ENCODE assay signal across 8 cellular contexts in genomic region chr1:155077758-155078495, GRCh38. TPM values are rescaled to one million over a fixed set of nuclear protein-coding genes. Genes with fewer than 3 reads are reported as not detected.
DNase-seq lines count a peak whose midpoint lies in the region; ATAC-seq and TF ChIP-seq lines count a peak whose summit lies in the region.

No MANE protein-coding gene starts in this region.

- H3K9me3 ChIP-seq in A673 (ENCODE audit: low read depth, low read length, poor library complexity, severe bottlenecking) (no peaks in the 10 kb centered on the region), ascending aorta (no peaks in the 10 kb centered on the region), body of pancreas (no peaks in the 10 kb centered on the region)

- H3K79me2 ChIP-seq in GM23338 (replicated peaks; ENCODE audit: insufficient read depth), result no peaks in the 10 kb centered on the region

- ATAC-seq in GM23338 (no peak), HG02840 (IDR thresholded peaks at IDR 0.05; ENCODE audit: low FRiP score, unreplicated experiment) (no peak), body of pancreas (no peak)

- H3K9me3 Mint-ChIP-seq in GM23338 (no peaks in the 10 kb centered on the region), mesothelial cell of epicardium (no peaks in the 10 kb centered on the region)
- no peaks in the 10 kb centered on the region for H3K9me3 Mint-ChIP-seq in activated T-helper 2 cell treated with anti-CD3 and anti-CD28 coated beads, Interferon-gamma antibody, Interleukin-2, Interleukin-4, amounts not matched to agents 10 μg/mL and 5 μg/mL and 100 μg/mL, durations not matched to agents 14 hours and 24 hours and 36 hours

- peak overlapping the region; percentile 92 for H2AFZ ChIP-seq in GM23338

- POLR2A ChIA-PET in A673 (lab: Charles Lee; ENCODE audit: low non-redundant PET), result no interaction called here

- H3K9me2 ChIP-seq in GM23338 (ENCODE audit: insufficient read depth), result no peaks in the 10 kb centered on the region

- BruUV-seq in A673 (replicated peaks; lab: Mats Ljungman, UMichigan), result no TSS peak

- H3K4me2 ChIP-seq in GM23338, result peak overlapping the region; percentile 92

- TF ChIP-seq CTCF in A673 (conservative IDR thresholded peaks at IDR 0.05; ENCODE audit: low read depth, low read length) (no peak), GM23338 (conservative IDR thresholded peaks at IDR 0.05; ENCODE audit: low read depth in 2 of 2) (no peak), mesothelial cell of epicardium (IDR thresholded peaks at IDR 0.05; ENCODE audit: unreplicated experiment) (no peak), ascending aorta (IDR thresholded peaks at IDR 0.05) (no peak), body of pancreas (IDR thresholded peaks at IDR 0.05) (no peak)

- H3K4me3 Mint-ChIP-seq in GM23338 (peak overlapping the region; percentile 80), mesothelial cell of epicardium (peak overlapping the region; percentile 81)
- peak overlapping the region; percentile 15 for H3K4me3 Mint-ChIP-seq in activated T-helper 2 cell treated with anti-CD3 and anti-CD28 coated beads, Interferon-gamma antibody, Interleukin-2, Interleukin-4, amounts not matched to agents 10 μg/mL and 5 μg/mL and 100 μg/mL, durations not matched to agents 14 hours and 24 hours and 36 hours (ENCODE audit: low read depth)

- H3K36me3 ChIP-seq in A673 (ENCODE audit: insufficient read depth, low read length, poor library complexity, severe bottlenecking) (no peaks in the 10 kb centered on the region), GM23338 (ENCODE audit: insufficient read depth) (no peaks in the 10 kb centered on the region), ascending aorta (no peaks in the 10 kb centered on the region), body of pancreas (replicated peaks in 1 of 2; ENCODE audit: insufficient read depth in 1 of 2, low read depth in 2 of 2) (no peaks in the 10 kb centered on the region)

- peaks cover 41% of the 10 kb centered on the region for H3K4me1 ChIP-seq in A673 (ENCODE audit: insufficient read depth, low read length, poor library complexity, severe bottlenecking)
- peaks cover 22% of the 10 kb centered on the region for H3K4me1 ChIP-seq in GM23338 (ENCODE audit: insufficient read depth)
- H3K4me1 ChIP-seq in ascending aorta, result peaks cover 32 to 41% of the 10 kb centered on the region in 2 donors
- peaks cover 45% of the 10 kb centered on the region for H3K4me1 ChIP-seq in body of pancreas

- peaks cover 12% of the 10 kb centered on the region; the same call in 1 of the 2 replicates for H3F3A ChIP-seq in GM23338 (replicated peaks; ENCODE audit: low read depth)

- DNase-seq in A673 (ENCODE audit: low spot score) (no peak), GM23338 (ENCODE audit: low spot score) (no peak), mesothelial cell of epicardium (ENCODE audit: low spot score in 2 of 2, unreplicated experiment in 2 of 2) (no peak), ascending aorta (ENCODE audit: low spot score in 2 of 2) (no peak), body of pancreas (no peak), NCI-H187 treated with DMSO at 0.1 percent for 48 hours (lab: John Stamatoyannopoulos, UW) (no peak)
- no peak for DNase-seq in activated T-helper 2 cell treated with anti-CD3 and anti-CD28 coated beads, Interferon-gamma antibody, Interleukin-2, Interleukin-4, amounts not matched to agents 10 μg/mL and 5 μg/mL and 100 μg/mL, durations not matched to agents 14 hours and 24 hours and 36 hours (ENCODE audit: low spot score)

- H3K27me3 ChIP-seq in A673 (replicated peaks; ENCODE audit: insufficient read depth, low read depth, low read length, poor library complexity) (peaks cover 23% of the 10 kb centered on the region), GM23338 (ENCODE audit: insufficient read depth) (peaks cover 79% of the 10 kb centered on the region), ascending aorta (peaks cover 29% of the 10 kb centered on the region), body of pancreas (peaks cover 4 to 36% of the 10 kb centered on the region in 2 donors)

- peaks cover 64% of the 10 kb centered on the region for H3K27me3 Mint-ChIP-seq in GM23338 (ENCODE audit: insufficient read depth, low read depth, poor library complexity)
- H3K27me3 Mint-ChIP-seq in activated T-helper 2 cell treated with anti-CD3 and anti-CD28 coated beads, Interferon-gamma antibody, Interleukin-2, Interleukin-4, amounts not matched to agents 10 μg/mL and 5 μg/mL and 100 μg/mL, durations not matched to agents 14 hours and 24 hours and 36 hours (ENCODE audit: low read depth), result peaks cover 28% of the 10 kb centered on the region
- peaks cover 39% of the 10 kb centered on the region for H3K27me3 Mint-ChIP-seq in mesothelial cell of epicardium (ENCODE audit: low read depth)

- H3K27ac ChIP-seq in A673 (ENCODE audit: low read depth, low read length, poor library complexity, severe bottlenecking) (peak overlapping the region; percentile 19), GM23338 (ENCODE audit: low read depth) (no peak overlapping the region), ascending aorta (no peak overlapping the region), body of pancreas (no peak overlapping the region)

- H3K27ac Mint-ChIP-seq in GM23338, result no peak overlapping the region
- H3K27ac Mint-ChIP-seq in activated T-helper 2 cell treated with anti-CD3 and anti-CD28 coated beads, Interferon-gamma antibody, Interleukin-2, Interleukin-4, amounts not matched to agents 10 μg/mL and 5 μg/mL and 100 μg/mL, durations not matched to agents 14 hours and 24 hours and 36 hours, result no peak overlapping the region
- no peak overlapping the region for H3K27ac Mint-ChIP-seq in mesothelial cell of epicardium

- H4K20me1 ChIP-seq in GM23338 (replicated peaks; ENCODE audit: insufficient read depth), result 0 out of 2 replicates have a peak, but pooled peaks cover 6% of the 10 kb centered on the region

- WGBS in body of pancreas, 2 donors, result 67 to 78% methylated on average over 4 to 5 of the region's 5 CpGs

- intact Hi-C loops in A673 (cut with micrococcal nuclease; ENCODE audit: unreplicated experiment), result no loop called here
- intact Hi-C loops in activated T-helper 2 cell treated with anti-CD3 and anti-CD28 coated beads, Interferon-gamma antibody, Interleukin-2, Interleukin-4, amounts not matched to agents 10 μg/mL and 5 μg/mL and 100 μg/mL, durations not matched to agents 14 hours and 24 hours and 36 hours (cut with micrococcal nuclease), result no loop called here
- intact Hi-C loops in ascending aorta (cut with DNase I), result no loop called here
- intact Hi-C loops in body of pancreas (cut with DNase I), result no loop called here

- H3K4me3 ChIP-seq in A673 (ENCODE audit: low read depth, low read length, poor library complexity, severe bottlenecking) (peak overlapping the region; percentile 63), GM23338 (peak overlapping the region; percentile 83), ascending aorta (no peak overlapping the region), body of pancreas (no peak overlapping the region)

- TF ChIP-seq POLR2A in body of pancreas (IDR thresholded peaks at IDR 0.05), result no peak

- H3K36me3 Mint-ChIP-seq in GM23338 (ENCODE audit: low read depth) (no peaks in the 10 kb centered on the region; the same call in 2 of the 3 replicates), mesothelial cell of epicardium (no peaks in the 10 kb centered on the region)
- H3K36me3 Mint-ChIP-seq in activated T-helper 2 cell treated with anti-CD3 and anti-CD28 coated beads, Interferon-gamma antibody, Interleukin-2, Interleukin-4, amounts not matched to agents 10 μg/mL and 5 μg/mL and 100 μg/mL, durations not matched to agents 14 hours and 24 hours and 36 hours (ENCODE audit: low read depth), result no peaks in the 10 kb centered on the region

- CTCF ChIA-PET in A673 (lab: Charles Lee), result no interaction called here

- H3K4me1 Mint-ChIP-seq in GM23338 (peaks cover 29% of the 10 kb centered on the region), mesothelial cell of epicardium (peaks cover 30% of the 10 kb centered on the region)
- H3K4me1 Mint-ChIP-seq in activated T-helper 2 cell treated with anti-CD3 and anti-CD28 coated beads, Interferon-gamma antibody, Interleukin-2, Interleukin-4, amounts not matched to agents 10 μg/mL and 5 μg/mL and 100 μg/mL, durations not matched to agents 14 hours and 24 hours and 36 hours (ENCODE audit: low read depth), result peaks cover 51% of the 10 kb centered on the region

RNA-seq across cellular contexts. Expression of gene EFNA3, which starts 0.7 kb away (rescaled TPM):
- 5.8 and 8.9 TPM in 2 replicates for total RNA-seq in A673 (2021)
- 13.6 and 14.5 TPM in 2 replicates for total RNA-seq in GM23338 (2014; rRNA removed; shearing (Covaris generic))
- 10.3 and 13.5 TPM in 2 replicates for polyA plus RNA-seq in GM23338 (2016; fragmentation: Nextera tagmentation; extraction: Ambion mirVana)
- 6.0 and 7.1 TPM in 2 replicates for total RNA-seq in activated T-helper 2 cell treated with anti-CD3 and anti-CD28 coated beads, Interferon-gamma antibody, Interleukin-2, Interleukin-4, amounts not matched to agents 10 μg/mL and 5 μg/mL and 100 μg/mL, durations not matched to agents 14 hours and 24 hours and 36 hours
- total RNA-seq in mesothelial cell of epicardium, result 14.6 to 17.8 TPM (median 15.4 TPM) in 3 replicates
- total RNA-seq in ascending aorta, result 1.5 TPM
- total RNA-seq in body of pancreas, result 1 to 10 TPM in 1 of 2 donors, not detected in 1; 1.8 TPM

RNA-seq across cellular contexts. Expression of gene EFNA4, which starts 14.4 kb away (rescaled TPM):
- total RNA-seq in A673 (2021) (17.0 and 18.8 TPM in 2 replicates), mesothelial cell of epicardium (30.8 to 31.2 TPM (median 30.9 TPM) in 3 replicates), ascending aorta (11.2 TPM), body of pancreas (1 to 10 TPM; 4.7 to 5.6 TPM)
- total RNA-seq in GM23338 (2014; rRNA removed; shearing (Covaris generic)), result 22.9 and 25.0 TPM in 2 replicates
- 11.1 and 16.4 TPM in 2 replicates for polyA plus RNA-seq in GM23338 (2016; fragmentation: Nextera tagmentation; extraction: Ambion mirVana)
- total RNA-seq in activated T-helper 2 cell treated with anti-CD3 and anti-CD28 coated beads, Interferon-gamma antibody, Interleukin-2, Interleukin-4, amounts not matched to agents 10 μg/mL and 5 μg/mL and 100 μg/mL, durations not matched to agents 14 hours and 24 hours and 36 hours, result 9.2 and 10.5 TPM in 2 replicates

RNA-seq across cellular contexts. Expression of gene ADAM15, which starts 26.8 kb away (rescaled TPM):
- total RNA-seq in A673 (2021) (36.3 and 48.5 TPM in 2 replicates), mesothelial cell of epicardium (32.7 to 36.1 TPM (median 36.1 TPM) in 3 replicates), ascending aorta (610 TPM), body of pancreas (10 to 100 TPM; 37.2 to 48.5 TPM)
- 25.9 and 31.1 TPM in 2 replicates for total RNA-seq in GM23338 (2014; rRNA removed; shearing (Covaris generic))
- polyA plus RNA-seq in GM23338 (2016; fragmentation: Nextera tagmentation; extraction: Ambion mirVana), result 24.2 and 25.9 TPM in 2 replicates
- 72.0 and 74.8 TPM in 2 replicates for total RNA-seq in activated T-helper 2 cell treated with anti-CD3 and anti-CD28 coated beads, Interferon-gamma antibody, Interleukin-2, Interleukin-4, amounts not matched to agents 10 μg/mL and 5 μg/mL and 100 μg/mL, durations not matched to agents 14 hours and 24 hours and 36 hours

RNA-seq across cellular contexts. Expression of gene DCST1, which starts 44.3 kb away (rescaled TPM):
- total RNA-seq in A673 (2021) (not detected in 2 replicates), mesothelial cell of epicardium (0.58 TPM in 1 of 3 replicates, not detected in the others), ascending aorta (not detected), body of pancreas (not detected)
- not detected in 2 replicates for total RNA-seq in GM23338 (2014; rRNA removed; shearing (Covaris generic))
- polyA plus RNA-seq in GM23338 (2016; fragmentation: Nextera tagmentation; extraction: Ambion mirVana), result not detected in 2 replicates
- total RNA-seq in activated T-helper 2 cell treated with anti-CD3 and anti-CD28 coated beads, Interferon-gamma antibody, Interleukin-2, Interleukin-4, amounts not matched to agents 10 μg/mL and 5 μg/mL and 100 μg/mL, durations not matched to agents 14 hours and 24 hours and 36 hours, result 0.11 TPM in 1 of 2 replicates, not detected in the other

RNA-seq across cellular contexts. Expression of gene DCST2, which starts 44.3 kb away (rescaled TPM):
- total RNA-seq in A673 (2021), result 0.21 TPM in 1 of 2 replicates, not detected in the other
- not detected in 2 replicates for total RNA-seq in GM23338 (2014; rRNA removed; shearing (Covaris generic))
- 0.28 and 0.78 TPM in 2 replicates for polyA plus RNA-seq in GM23338 (2016; fragmentation: Nextera tagmentation; extraction: Ambion mirVana)
- total RNA-seq in activated T-helper 2 cell treated with anti-CD3 and anti-CD28 coated beads, Interferon-gamma antibody, Interleukin-2, Interleukin-4, amounts not matched to agents 10 μg/mL and 5 μg/mL and 100 μg/mL, durations not matched to agents 14 hours and 24 hours and 36 hours, result 0.21 and 0.80 TPM in 2 replicates
- total RNA-seq in mesothelial cell of epicardium, result 1.8 to 2.9 TPM (median 1.9 TPM) in 3 replicates
- total RNA-seq in ascending aorta, result 0.64 TPM
- total RNA-seq in body of pancreas, result 1 to 10 TPM in 1 of 2 donors, under 1 TPM in 1; 0.33 to 1.8 TPM

Comparison
In these comparisons a context has a peak if more than half of its experiments do, and no peak if none do; other contexts are left out.
1. H3K4me3 ChIP-seq: peak in A673 (single experiment) and GM23338 (single experiment); none in ascending aorta (0 of 2) and body of pancreas (0 of 2).
2. H3K4me3 Mint-ChIP-seq: peak in every context shown above with its lines; median percentile 81 in mesothelial cell of epicardium; 80 in GM23338; 15 in activated T-helper 2 cell treated with anti-CD3 and anti-CD28 coated beads, Interferon-gamma antibody, Interleukin-2, Interleukin-4, amounts not matched to agents 10 μg/mL and 5 μg/mL and 100 μg/mL, durations not matched to agents 14 hours and 24 hours and 36 hours.